16 cellular contexts compared by ENCODE assay signal in the genomic region with DNA sequence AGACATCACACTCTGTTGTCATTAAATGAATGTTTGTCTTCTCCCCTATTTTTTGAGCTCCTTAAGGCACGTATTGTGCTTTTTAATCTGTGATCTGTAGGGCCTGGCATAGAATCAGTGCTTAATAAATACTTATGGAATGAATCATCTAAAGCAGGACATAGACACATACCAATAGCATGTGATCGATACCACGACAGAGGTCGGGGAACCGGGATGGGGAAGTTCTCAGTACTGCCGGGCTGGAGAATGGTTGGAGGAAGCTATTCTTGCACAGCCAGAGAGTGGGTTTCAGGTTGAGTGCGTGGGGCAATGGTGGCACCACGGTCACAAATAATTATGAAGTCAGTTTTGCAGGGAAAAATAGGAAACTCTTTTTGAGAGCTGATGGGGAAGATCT. TPM values are rescaled to one million over a fixed set of nuclear protein-coding genes. Genes with fewer than 3 reads are reported as not detected.
DNase-seq lines count a peak whose midpoint lies in the region; ATAC-seq and TF ChIP-seq lines count a peak whose summit lies in the region.
"Had no signal": no experiment of that assay in that cellular context is flagged by ENCODE, and none has a peak within 500 bp of the region (broad histone marks: within the 10 kb centered on the region; RNA-seq: fewer than 3 reads in every experiment).

No MANE protein-coding gene starts in this region.

- peaks cover 0 to 2% (median 0%) of the 10 kb centered on the region in 11 donors for H3K9me3 Mint-ChIP-seq in naive thymus-derived CD4-positive, alpha-beta T cell
- H3K9me3 Mint-ChIP-seq: activated T-helper 2 cell treated with anti-CD3 and anti-CD28 coated beads, Interferon-gamma antibody, Interleukin-2, Interleukin-4, amounts not matched to agents 10 μg/mL and 5 μg/mL and 100 μg/mL, durations not matched to agents 14 hours and 24 hours and 36 hours; stimulated activated naive CD8-positive, alpha-beta T cell treated with anti-CD3 and anti-CD28 coated beads, Interleukin-15, Interleukin-2, amounts not matched to agents 100 ng/mL and 50 ng/mL, for 24 hours had no signal

- H3K4me2 ChIP-seq in OCI-LY3 (ENCODE audit: low read length), result peak overlapping the region; percentile 34

- H3K27ac Mint-ChIP-seq in naive thymus-derived CD4-positive, alpha-beta T cell, result peak overlapping the region in 2 of 9 donors; percentile 25 to 39
- H3K27ac Mint-ChIP-seq: activated T-helper 2 cell treated with anti-CD3 and anti-CD28 coated beads, Interferon-gamma antibody, Interleukin-2, Interleukin-4, amounts not matched to agents 10 μg/mL and 5 μg/mL and 100 μg/mL, durations not matched to agents 14 hours and 24 hours and 36 hours; stimulated activated naive CD8-positive, alpha-beta T cell treated with anti-CD3 and anti-CD28 coated beads, Interleukin-15, Interleukin-2, amounts not matched to agents 100 ng/mL and 50 ng/mL, for 24 hours had no signal

- CTCF ChIA-PET in naive thymus-derived CD4-positive, alpha-beta T cell (lab: Charles Lee), result no interaction called here

- peak; percentile 69 for DNase-seq in GM03348 (ENCODE audit: low spot score)
- peak; percentile 36 for DNase-seq in fibroblast of gingiva (ENCODE audit: low read depth)
- DNase-seq in pons (ENCODE audit: low spot score), result peak; percentile 22
- DNase-seq in naive thymus-derived CD4-positive, alpha-beta T cell, result no peak
- no peak for DNase-seq in NCI-H2227 treated with DMSO at 0.1 percent for 48 hours (lab: John Stamatoyannopoulos, UW)
- no peak for DNase-seq in omental fat pad (ENCODE audit: low spot score)
- DNase-seq: heart left ventricle; mesendoderm; NCI-H1092; NCI-H69; stimulated activated CD4-positive, alpha-beta T cell treated with anti-CD3 and anti-CD28 coated beads, Interleukin-4, amount 100 ng/mL, for 1 hour had no signal

- H3K36me3 ChIP-seq in OCI-LY3 (replicated peaks; ENCODE audit: low read depth, low read length), result no peaks in the 10 kb centered on the region
- peaks cover 18 to 89% (median 18%) of the 10 kb centered on the region in 3 experiments for H3K36me3 ChIP-seq in naive thymus-derived CD4-positive, alpha-beta T cell (ENCODE audit: control insufficient read depth in 2 of 3, insufficient read depth in 3 of 3, low read length in 3 of 3)
- H3K36me3 ChIP-seq: prostate gland had no signal

- intact Hi-C loops in naive thymus-derived CD4-positive, alpha-beta T cell (cut with micrococcal nuclease), result no loop called here

- no peak overlapping the region for H2AFZ ChIP-seq in OCI-LY3 (ENCODE audit: low read depth, low read length)

- peaks cover 7% of the 10 kb centered on the region for H3K4me1 ChIP-seq in OCI-LY3 (ENCODE audit: low read length)
- H3K4me1 ChIP-seq in naive thymus-derived CD4-positive, alpha-beta T cell (ENCODE audit: control insufficient read depth in 2 of 2, insufficient read depth in 2 of 2, low read length in 2 of 2), result no peaks in the 10 kb centered on the region
- H3K4me1 ChIP-seq: heart left ventricle, prostate gland had no signal

- H3K27ac ChIP-seq in OCI-LY3 (ENCODE audit: low read length), result no peak overlapping the region
- H3K27ac ChIP-seq in naive thymus-derived CD4-positive, alpha-beta T cell (ENCODE audit: low read depth, low read length), result no peak overlapping the region
- H3K27ac ChIP-seq: heart left ventricle, prostate gland had no signal

- H3K9ac ChIP-seq in OCI-LY3 (ENCODE audit: low read length), result no peak overlapping the region

- H3K27me3 Mint-ChIP-seq in naive thymus-derived CD4-positive, alpha-beta T cell, result no peaks in the 10 kb centered on the region
- H3K27me3 Mint-ChIP-seq: stimulated activated naive CD8-positive, alpha-beta T cell treated with anti-CD3 and anti-CD28 coated beads, Interleukin-15, Interleukin-2, amounts not matched to agents 100 ng/mL and 50 ng/mL, for 24 hours had no signal

- no peak overlapping the region for H3K4me3 Mint-ChIP-seq in naive thymus-derived CD4-positive, alpha-beta T cell
- H3K4me3 Mint-ChIP-seq: stimulated activated naive CD8-positive, alpha-beta T cell treated with anti-CD3 and anti-CD28 coated beads, Interleukin-15, Interleukin-2, amounts not matched to agents 100 ng/mL and 50 ng/mL, for 24 hours had no signal

- no peaks in the 10 kb centered on the region for H3K9me3 ChIP-seq in OCI-LY3 (ENCODE audit: insufficient read depth, low read length)
- no peaks in the 10 kb centered on the region for H3K9me3 ChIP-seq in naive thymus-derived CD4-positive, alpha-beta T cell (ENCODE audit: control insufficient read depth in 2 of 3, low read length in 3 of 3)
- H3K9me3 ChIP-seq: heart left ventricle, prostate gland had no signal

- no peaks in the 10 kb centered on the region for H4K20me1 ChIP-seq in OCI-LY3 (ENCODE audit: insufficient read depth, low read length)

- H3K4me3 ChIP-seq in OCI-LY3 (ENCODE audit: low read length), result no peak overlapping the region
- no peak overlapping the region for H3K4me3 ChIP-seq in naive thymus-derived CD4-positive, alpha-beta T cell (ENCODE audit: low read length)
- H3K4me3 ChIP-seq: heart left ventricle, prostate gland had no signal

- TF ChIP-seq CTCF in OCI-LY3 (IDR thresholded peaks at IDR 0.05; ENCODE audit: low read depth, low read length), result no peak
- no peak for TF ChIP-seq CTCF in omental fat pad (IDR thresholded peaks at IDR 0.05)

- H3K4me1 Mint-ChIP-seq in naive thymus-derived CD4-positive, alpha-beta T cell, result peaks cover 13 to 46% (median 26%) of the 10 kb centered on the region in 7 donors

- POLR2A ChIA-PET in naive thymus-derived CD4-positive, alpha-beta T cell (lab: Charles Lee), result no interaction called here

- H3K36me3 Mint-ChIP-seq in naive thymus-derived CD4-positive, alpha-beta T cell, result peaks cover 13 to 50% (median 37%) of the 10 kb centered on the region in 5 donors

- H3K79me2 ChIP-seq in OCI-LY3 (ENCODE audit: low read length), result no peaks in the 10 kb centered on the region

- no peaks in the 10 kb centered on the region for H3K27me3 ChIP-seq in OCI-LY3 (ENCODE audit: low read depth, low read length)
- no peaks in the 10 kb centered on the region for H3K27me3 ChIP-seq in naive thymus-derived CD4-positive, alpha-beta T cell (ENCODE audit: control insufficient read depth in 2 of 2, insufficient read depth in 2 of 2, low read length in 2 of 2)
- H3K27me3 ChIP-seq: heart left ventricle had no signal

- ATAC-seq in naive thymus-derived CD4-positive, alpha-beta T cell, result no peak
- ATAC-seq in omental fat pad (ENCODE audit: low FRiP score), result no peak
- ATAC-seq: activated CD4-positive, CD25-positive, alpha-beta regulatory T cell treated with anti-CD3 and anti-CD28 coated beads, Interleukin-2, amount 50 U/mL, for 24 hours had no signal

RNA-seq across cellular contexts. Expression of a gene that starts 26.8 kb away (rescaled TPM):
- total RNA-seq in naive thymus-derived CD4-positive, alpha-beta T cell, result 100 to 1,000 TPM in 4 of 5 experiments, 10 to 100 TPM in 1; 86.6 to 360 (median 259) TPM
- polyA plus RNA-seq in naive thymus-derived CD4-positive, alpha-beta T cell, result 10 to 100 TPM; 27.7 to 60.7 TPM
- 10 to 100 TPM; 26.1 to 88.3 (median 28.8) TPM for total RNA-seq in omental fat pad

Comparison
In these comparisons a context has a peak if more than half of its experiments do, and no peak if none do; other contexts are left out.
1. DNase-seq: peak in GM03348 (single experiment), fibroblast of gingiva (single experiment) and pons (single experiment); none in naive thymus-derived CD4-positive, alpha-beta T cell (0 of 9), NCI-H2227 treated with DMSO at 0.1 percent for 48 hours (single experiment) and omental fat pad (single experiment).